In genomic region chr6:2851727-2852513, GRCh38 we compare ENCODE assay signal across 1 cellular context.
TF ChIP-seq lines count a peak whose summit lies in the region.

No MANE protein-coding gene starts in this region.

TF ChIP-seq in A549, 52 proteins besides CTCF, POLR2A, EP300 and RAD21 (continued from another document):
- TF ChIP-seq JUNB (IDR thresholded peaks at IDR 0.05) (no peak), USF2 (IDR thresholded peaks at IDR 0.05) (no peak)
